ENCODE assay signal across 1 cellular context in genomic region chr4:74934016-74934821, GRCh38.
TF ChIP-seq lines count a peak whose summit lies in the region.

No MANE protein-coding gene starts in this region.

TF ChIP-seq in WTC11, 78 proteins besides CTCF, POLR2A, EP300 and RAD21 (continued from another document):
- TF ChIP-seq, protein P1, sequence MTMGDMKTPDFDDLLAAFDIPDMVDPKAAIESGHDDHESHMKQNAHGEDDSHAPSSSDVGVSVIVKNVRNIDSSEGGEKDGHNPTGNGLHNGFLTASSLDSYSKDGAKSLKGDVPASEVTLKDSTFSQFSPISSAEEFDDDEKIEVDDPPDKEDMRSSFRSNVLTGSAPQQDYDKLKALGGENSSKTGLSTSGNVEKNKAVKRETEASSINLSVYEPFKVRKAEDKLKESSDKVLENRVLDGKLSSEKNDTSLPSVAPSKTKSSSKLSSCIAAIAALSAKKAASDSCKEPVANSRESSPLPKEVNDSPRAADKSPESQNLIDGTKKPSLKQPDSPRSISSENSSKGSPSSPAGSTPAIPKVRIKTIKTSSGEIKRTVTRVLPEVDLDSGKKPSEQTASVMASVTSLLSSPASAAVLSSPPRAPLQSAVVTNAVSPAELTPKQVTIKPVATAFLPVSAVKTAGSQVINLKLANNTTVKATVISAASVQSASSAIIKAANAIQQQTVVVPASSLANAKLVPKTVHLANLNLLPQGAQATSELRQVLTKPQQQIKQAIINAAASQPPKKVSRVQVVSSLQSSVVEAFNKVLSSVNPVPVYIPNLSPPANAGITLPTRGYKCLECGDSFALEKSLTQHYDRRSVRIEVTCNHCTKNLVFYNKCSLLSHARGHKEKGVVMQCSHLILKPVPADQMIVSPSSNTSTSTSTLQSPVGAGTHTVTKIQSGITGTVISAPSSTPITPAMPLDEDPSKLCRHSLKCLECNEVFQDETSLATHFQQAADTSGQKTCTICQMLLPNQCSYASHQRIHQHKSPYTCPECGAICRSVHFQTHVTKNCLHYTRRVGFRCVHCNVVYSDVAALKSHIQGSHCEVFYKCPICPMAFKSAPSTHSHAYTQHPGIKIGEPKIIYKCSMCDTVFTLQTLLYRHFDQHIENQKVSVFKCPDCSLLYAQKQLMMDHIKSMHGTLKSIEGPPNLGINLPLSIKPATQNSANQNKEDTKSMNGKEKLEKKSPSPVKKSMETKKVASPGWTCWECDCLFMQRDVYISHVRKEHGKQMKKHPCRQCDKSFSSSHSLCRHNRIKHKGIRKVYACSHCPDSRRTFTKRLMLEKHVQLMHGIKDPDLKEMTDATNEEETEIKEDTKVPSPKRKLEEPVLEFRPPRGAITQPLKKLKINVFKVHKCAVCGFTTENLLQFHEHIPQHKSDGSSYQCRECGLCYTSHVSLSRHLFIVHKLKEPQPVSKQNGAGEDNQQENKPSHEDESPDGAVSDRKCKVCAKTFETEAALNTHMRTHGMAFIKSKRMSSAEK (CRISPR knock-in tag; IDR thresholded peaks at IDR 0.05; ENCODE audit: borderline replicate concordance), result no peak
